In the genomic region with DNA sequence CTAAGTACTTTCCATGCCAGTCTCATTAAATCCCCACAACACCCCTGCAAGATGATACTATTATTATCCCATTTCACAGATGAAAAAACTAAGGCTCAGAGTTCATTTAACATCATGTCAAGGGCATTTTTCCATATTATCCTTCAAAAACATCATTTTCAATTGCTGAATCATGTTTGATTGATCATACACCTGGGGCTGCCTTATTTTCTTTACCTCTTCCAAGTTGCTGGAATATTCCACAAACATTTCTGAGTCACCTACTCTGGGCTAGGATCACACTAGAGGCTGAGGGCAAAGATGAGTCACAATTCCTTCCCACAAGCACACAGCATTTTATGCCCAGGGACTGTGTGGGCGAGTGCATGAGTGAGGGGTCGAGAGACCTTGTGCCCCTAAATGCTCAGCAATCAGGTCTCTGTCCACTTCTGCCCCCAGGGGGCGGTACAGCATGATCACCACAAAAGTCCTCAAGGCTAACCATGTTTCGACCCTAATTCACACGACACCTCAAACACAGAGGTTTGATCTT, we compare ENCODE assay signal across 9 cellular contexts. TPM values are rescaled to one million over a fixed set of nuclear protein-coding genes. Genes with fewer than 3 reads are reported as not detected.
DNase-seq lines count a peak whose midpoint lies in the region; ATAC-seq, FAIRE-seq and TF ChIP-seq lines count a peak whose summit lies in the region.
"Had no signal": no experiment of that assay in that cellular context is flagged by ENCODE, and none has a peak within 500 bp of the region (broad histone marks: within the 10 kb centered on the region; RNA-seq: fewer than 3 reads in every experiment).

No MANE protein-coding gene starts in this region.

- H3K27me3 ChIP-seq in HepG2 (ENCODE audit: control insufficient read depth in 1 of 2, insufficient read depth in 2 of 2, low read length in 2 of 2): peaks cover 0 to 22% of the 10 kb centered on the region in 2 experiments; a peak in 4 of 5 replicates

- peak overlapping the region; percentile 34; the same call in 1 of the 2 replicates for H3K4me2 ChIP-seq in HepG2 (ENCODE audit: low read depth, low read length)

- peaks cover 14% of the 10 kb centered on the region for H3K36me3 Mint-ChIP-seq in activated naive CD8-positive, alpha-beta T cell treated with anti-CD3 and anti-CD28 coated beads, Interleukin-2, amount 50 U/mL, for 24 hours (ENCODE audit: low read depth)

- TF ChIP-seq CTCF in HepG2 (CRISPR knock-in tag; IDR thresholded peaks at IDR 0.05): peak; percentile 63

- H3K4me1 Mint-ChIP-seq in activated naive CD8-positive, alpha-beta T cell treated with anti-CD3 and anti-CD28 coated beads, Interleukin-2, amount 50 U/mL, for 24 hours: peaks cover 46% of the 10 kb centered on the region

- in situ Hi-C loops in HepG2 (cut with HindIII; ENCODE audit: extremely low pct_ligation_motif_present, low pct_unique_long_range_greater_than_20kb): no loop called here

- no peaks in the 10 kb centered on the region for H4K20me1 ChIP-seq in HepG2 (ENCODE audit: insufficient read depth, low read length)

- peaks cover 12% of the 10 kb centered on the region for H3K4me1 ChIP-seq in HepG2 (ENCODE audit: insufficient read depth, low read length)

- WGBS in HepG2 (ENCODE audit: low lambda C conversion rate): 11% methylated on average over 5 of the region's 5 CpGs

- peak; percentile 85 for DNase-seq in activated effector memory CD4-positive, alpha-beta T cell treated with anti-CD3 and anti-CD28 coated beads, Interleukin-2, amount 50 U/mL, for 16 hours
- no peak for DNase-seq in activated effector memory CD4-positive, alpha-beta T cell treated with Interleukin-2 at 50 U/mL for 16 hours
- peak; percentile 97 for DNase-seq in RPMI7951 (ENCODE audit: low read depth)
- peak; percentile 76 for DNase-seq in activated naive CD8-positive, alpha-beta T cell treated with anti-CD3 and anti-CD28 coated beads, Interleukin-2, amount 50 U/mL, for 24 hours
- peak; percentile 44 for DNase-seq in HepG2 (ENCODE audit: low spot score)
- no peak for DNase-seq in NCI-H146 (lab: John Stamatoyannopoulos, UW)

- BruUV-seq in HepG2 (replicated peaks; lab: Mats Ljungman, UMichigan): no TSS peak

- ATAC-seq in activated naive CD8-positive, alpha-beta T cell treated with anti-CD3 and anti-CD28 coated beads, Interleukin-2, amount 50 U/mL, for 24 hours: peak; percentile 70
- ATAC-seq in HepG2 (peak; percentile 47), GM21786 (IDR thresholded peaks at IDR 0.05; ENCODE audit: unreplicated experiment) (no peak), HG03045 (IDR thresholded peaks at IDR 0.05; ENCODE audit: unreplicated experiment) (no peak)

- H3K27ac ChIP-seq in HepG2 (ENCODE audit: extremely low read length, insufficient read depth, low read length): no peak overlapping the region

- peak overlapping the region; percentile 14 for H3K27ac Mint-ChIP-seq in activated naive CD8-positive, alpha-beta T cell treated with anti-CD3 and anti-CD28 coated beads, Interleukin-2, amount 50 U/mL, for 24 hours
- H3K27ac Mint-ChIP-seq: dendritic cell treated with granulocyte-macrophage colony-stimulating factor and Interleukin-4, amounts not matched to agents 40 ng/mL and 50 ng/mL, for 4 days had no signal

- no peak for TF ChIP-seq RAD21 in HepG2 (CRISPR knock-in tag; IDR thresholded peaks at IDR 0.05)

- H3K36me3 ChIP-seq in HepG2 (replicated peaks in 1 of 2; ENCODE audit: control insufficient read depth in 1 of 2, insufficient read depth in 2 of 2, low read length in 2 of 2): no peaks in the 10 kb centered on the region

- no peak overlapping the region for H2AFZ ChIP-seq in HepG2 (ENCODE audit: low read length)

- POLR2A ChIA-PET in HepG2 (lab: Yijun Ruan, JAX): no interaction called here

- H3K9me3 ChIP-seq in HepG2 (ENCODE audit: low read length): no peaks in the 10 kb centered on the region

- CTCF ChIA-PET in HepG2 (lab: Yijun Ruan, JAX; ENCODE audit: low intra/inter-chr PET ratio, low total read pairs): no interaction called here

- peaks cover 11% of the 10 kb centered on the region for H3K9me3 Mint-ChIP-seq in activated naive CD8-positive, alpha-beta T cell treated with anti-CD3 and anti-CD28 coated beads, Interleukin-2, amount 50 U/mL, for 24 hours

- H3K4me3 Mint-ChIP-seq in activated naive CD8-positive, alpha-beta T cell treated with anti-CD3 and anti-CD28 coated beads, Interleukin-2, amount 50 U/mL, for 24 hours: no peak overlapping the region
- H3K4me3 Mint-ChIP-seq: dendritic cell treated with granulocyte-macrophage colony-stimulating factor and Interleukin-4, amounts not matched to agents 40 ng/mL and 50 ng/mL, for 4 days had no signal

- no peak; a peak in 1 of 4 replicates for TF ChIP-seq EP300 in HepG2 (IDR thresholded peaks at IDR 0.05; ENCODE audit: low read depth in 2 of 2, low read length in 2 of 2)
- no peak for TF ChIP-seq EP300 in HepG2 (CRISPR knock-in tag; IDR thresholded peaks at IDR 0.05; ENCODE audit: borderline replicate concordance)

- no peak for TF ChIP-seq POLR2A in HepG2 (IDR thresholded peaks at IDR 0.05; ENCODE audit: insufficient read depth in 1 of 2, low read depth in 2 of 2, low read length in 2 of 2)

- FAIRE-seq in HepG2 (lab: Jason Lieb, UNC): peak; percentile 23

- intact Hi-C loops in HepG2 (cut with micrococcal nuclease; ENCODE audit: unreplicated experiment): no loop called here

- H3K27me3 Mint-ChIP-seq in activated naive CD8-positive, alpha-beta T cell treated with anti-CD3 and anti-CD28 coated beads, Interleukin-2, amount 50 U/mL, for 24 hours: peaks cover 4% of the 10 kb centered on the region

- no peaks in the 10 kb centered on the region for H3K79me2 ChIP-seq in HepG2 (ENCODE audit: insufficient read depth, low read length)

- H3K9ac ChIP-seq in HepG2 (ENCODE audit: insufficient read depth, low read depth, low read length): no peak overlapping the region

- H3K4me3 ChIP-seq in HepG2 (replicated peaks in 1 of 3; ENCODE audit: insufficient read depth in 1 of 3, low read depth in 2 of 3, low read length in 3 of 3): no peak overlapping the region

RNA-seq across cellular contexts. Expression of a gene that starts 14.1 kb away (rescaled TPM):
- total RNA-seq in RPMI7951 (2014; rRNA removed; shearing (Covaris generic)): 173 and 232 TPM in 2 replicates
- not detected in 2 replicates for total RNA-seq in HepG2 (2016; rRNA removed; fragmentation: Illumina TruSeq; extraction: Trizol)
- total RNA-seq in HepG2 (2016; cell fraction: cytosol; rRNA removed; fragmentation: Illumina TruSeq; extraction: Trizol; ENCODE audit: low read depth): not detected in 2 replicates
- not detected in 2 replicates for total RNA-seq in HepG2 (2016; cell fraction: insoluble cytoplasmic fraction; rRNA removed; fragmentation: Illumina TruSeq; extraction: Trizol)
- total RNA-seq in HepG2 (2016; cell fraction: membrane; rRNA removed; fragmentation: Illumina TruSeq; extraction: Trizol): not detected in 2 replicates
- not detected in 2 replicates for total RNA-seq in HepG2 (2016; cell fraction: nucleus; rRNA removed; fragmentation: Illumina TruSeq; extraction: Trizol)
- polyA plus RNA-seq in HepG2 (2011; rRNA removed): not detected in 2 replicates
- not detected in 2 replicates for polyA plus RNA-seq in HepG2 (2011; cell fraction: cytosol; rRNA removed)
- not detected in 2 replicates for polyA plus RNA-seq in HepG2 (2011; cell fraction: nucleus; rRNA removed)
- not detected in 2 replicates for polyA plus RNA-seq in HepG2 (2012)
- not detected in 2 replicates for polyA plus RNA-seq in HepG2 (2016; cell fraction: cytosol; fragmentation: Illumina TruSeq; extraction: Trizol; ENCODE audit: low read depth)
- polyA plus RNA-seq in HepG2 (2016; cell fraction: insoluble cytoplasmic fraction; fragmentation: Illumina TruSeq; extraction: Trizol; ENCODE audit: low read depth): not detected in 2 replicates
- not detected in 2 replicates for polyA plus RNA-seq in HepG2 (2016; cell fraction: membrane; fragmentation: Illumina TruSeq; extraction: Trizol; ENCODE audit: low read depth)
- not detected in 2 replicates for polyA plus RNA-seq in HepG2 (2016; cell fraction: nucleus; fragmentation: Illumina TruSeq; extraction: Trizol; ENCODE audit: insufficient read depth, low read depth)
- not detected in 2 replicates for polyA minus RNA-seq in HepG2 (2011; rRNA and poly(A)+ RNA removed; ENCODE audit: low replicate concordance)
- polyA minus RNA-seq in HepG2 (2011; cell fraction: cytosol; rRNA and poly(A)+ RNA removed): not detected in 2 replicates
- not detected in 2 replicates for polyA minus RNA-seq in HepG2 (2011; cell fraction: nucleus; rRNA and poly(A)+ RNA removed)

RNA-seq across cellular contexts. Expression of a gene that starts 21.7 kb away (rescaled TPM):
- 0.88 and 1.7 TPM in 2 replicates for total RNA-seq in RPMI7951 (2014; rRNA removed; shearing (Covaris generic))
- total RNA-seq in HepG2 (2016; rRNA removed; fragmentation: Illumina TruSeq; extraction: Trizol): not detected in 2 replicates
- total RNA-seq in HepG2 (2016; cell fraction: cytosol; rRNA removed; fragmentation: Illumina TruSeq; extraction: Trizol; ENCODE audit: low read depth): not detected in 2 replicates
- not detected in 2 replicates for total RNA-seq in HepG2 (2016; cell fraction: insoluble cytoplasmic fraction; rRNA removed; fragmentation: Illumina TruSeq; extraction: Trizol)
- total RNA-seq in HepG2 (2016; cell fraction: membrane; rRNA removed; fragmentation: Illumina TruSeq; extraction: Trizol): not detected in 2 replicates
- not detected in 2 replicates for total RNA-seq in HepG2 (2016; cell fraction: nucleus; rRNA removed; fragmentation: Illumina TruSeq; extraction: Trizol)
- polyA plus RNA-seq in HepG2 (2011; rRNA removed): 0.07 and 0.12 TPM in 2 replicates
- polyA plus RNA-seq in HepG2 (2011; cell fraction: cytosol; rRNA removed): 0.07 and 0.08 TPM in 2 replicates
- 0.14 and 0.16 TPM in 2 replicates for polyA plus RNA-seq in HepG2 (2011; cell fraction: nucleus; rRNA removed)
- not detected in 2 replicates for polyA plus RNA-seq in HepG2 (2012)
- not detected in 2 replicates for polyA plus RNA-seq in HepG2 (2016; cell fraction: cytosol; fragmentation: Illumina TruSeq; extraction: Trizol; ENCODE audit: low read depth)
- polyA plus RNA-seq in HepG2 (2016; cell fraction: insoluble cytoplasmic fraction; fragmentation: Illumina TruSeq; extraction: Trizol; ENCODE audit: low read depth): 0.10 TPM in 1 of 2 replicates, not detected in the other
- not detected in 2 replicates for polyA plus RNA-seq in HepG2 (2016; cell fraction: membrane; fragmentation: Illumina TruSeq; extraction: Trizol; ENCODE audit: low read depth)
- not detected in 2 replicates for polyA plus RNA-seq in HepG2 (2016; cell fraction: nucleus; fragmentation: Illumina TruSeq; extraction: Trizol; ENCODE audit: insufficient read depth, low read depth)
- 0.26 and 2.7 TPM in 2 replicates for polyA minus RNA-seq in HepG2 (2011; rRNA and poly(A)+ RNA removed; ENCODE audit: low replicate concordance)
- not detected in 2 replicates for polyA minus RNA-seq in HepG2 (2011; cell fraction: cytosol; rRNA and poly(A)+ RNA removed)
- polyA minus RNA-seq in HepG2 (2011; cell fraction: nucleus; rRNA and poly(A)+ RNA removed): not detected in 2 replicates

RNA-seq across cellular contexts. Expression of a gene that starts 49.6 kb away (rescaled TPM):
- total RNA-seq in RPMI7951 (2014; rRNA removed; shearing (Covaris generic)): 120 and 127 TPM in 2 replicates
- total RNA-seq in HepG2 (2016; rRNA removed; fragmentation: Illumina TruSeq; extraction: Trizol): 107 and 131 TPM in 2 replicates
- 132 and 143 TPM in 2 replicates for total RNA-seq in HepG2 (2016; cell fraction: cytosol; rRNA removed; fragmentation: Illumina TruSeq; extraction: Trizol; ENCODE audit: low read depth)
- total RNA-seq in HepG2 (2016; cell fraction: insoluble cytoplasmic fraction; rRNA removed; fragmentation: Illumina TruSeq; extraction: Trizol): 110 and 134 TPM in 2 replicates
- 177 and 190 TPM in 2 replicates for total RNA-seq in HepG2 (2016; cell fraction: membrane; rRNA removed; fragmentation: Illumina TruSeq; extraction: Trizol)
- 57.1 and 61.7 TPM in 2 replicates for total RNA-seq in HepG2 (2016; cell fraction: nucleus; rRNA removed; fragmentation: Illumina TruSeq; extraction: Trizol)
- polyA plus RNA-seq in HepG2 (2011; rRNA removed): 85.9 and 94.4 TPM in 2 replicates
- polyA plus RNA-seq in HepG2 (2011; cell fraction: cytosol; rRNA removed): 52.6 and 73.1 TPM in 2 replicates
- 109 and 121 TPM in 2 replicates for polyA plus RNA-seq in HepG2 (2011; cell fraction: nucleus; rRNA removed)
- polyA plus RNA-seq in HepG2 (2012): 68.8 and 75.6 TPM in 2 replicates
- 179 and 208 TPM in 2 replicates for polyA plus RNA-seq in HepG2 (2016; cell fraction: cytosol; fragmentation: Illumina TruSeq; extraction: Trizol; ENCODE audit: low read depth)
- polyA plus RNA-seq in HepG2 (2016; cell fraction: insoluble cytoplasmic fraction; fragmentation: Illumina TruSeq; extraction: Trizol; ENCODE audit: low read depth): 160 and 163 TPM in 2 replicates
- polyA plus RNA-seq in HepG2 (2016; cell fraction: membrane; fragmentation: Illumina TruSeq; extraction: Trizol; ENCODE audit: low read depth): 188 and 198 TPM in 2 replicates
- 121 and 125 TPM in 2 replicates for polyA plus RNA-seq in HepG2 (2016; cell fraction: nucleus; fragmentation: Illumina TruSeq; extraction: Trizol; ENCODE audit: insufficient read depth, low read depth)
- polyA minus RNA-seq in HepG2 (2011; rRNA and poly(A)+ RNA removed; ENCODE audit: low replicate concordance): 27.0 and 56.6 TPM in 2 replicates
- polyA minus RNA-seq in HepG2 (2011; cell fraction: cytosol; rRNA and poly(A)+ RNA removed): 22.4 and 23.6 TPM in 2 replicates
- 41.3 and 43.5 TPM in 2 replicates for polyA minus RNA-seq in HepG2 (2011; cell fraction: nucleus; rRNA and poly(A)+ RNA removed)

RNA-seq across cellular contexts. Expression of a gene that starts 51.0 kb away (rescaled TPM):
- total RNA-seq in RPMI7951 (2014; rRNA removed; shearing (Covaris generic)): 32.5 and 37.6 TPM in 2 replicates
- 60.7 and 69.9 TPM in 2 replicates for total RNA-seq in HepG2 (2016; rRNA removed; fragmentation: Illumina TruSeq; extraction: Trizol)
- 21.9 and 27.2 TPM in 2 replicates for total RNA-seq in HepG2 (2016; cell fraction: cytosol; rRNA removed; fragmentation: Illumina TruSeq; extraction: Trizol; ENCODE audit: low read depth)
- total RNA-seq in HepG2 (2016; cell fraction: insoluble cytoplasmic fraction; rRNA removed; fragmentation: Illumina TruSeq; extraction: Trizol): 55.9 and 75.2 TPM in 2 replicates
- total RNA-seq in HepG2 (2016; cell fraction: membrane; rRNA removed; fragmentation: Illumina TruSeq; extraction: Trizol): 19.7 and 22.5 TPM in 2 replicates
- total RNA-seq in HepG2 (2016; cell fraction: nucleus; rRNA removed; fragmentation: Illumina TruSeq; extraction: Trizol): 77.0 and 82.1 TPM in 2 replicates
- 15.3 and 16.1 TPM in 2 replicates for polyA plus RNA-seq in HepG2 (2011; rRNA removed)
- 8.3 and 9.4 TPM in 2 replicates for polyA plus RNA-seq in HepG2 (2011; cell fraction: cytosol; rRNA removed)
- polyA plus RNA-seq in HepG2 (2011; cell fraction: nucleus; rRNA removed): 27.3 and 39.2 TPM in 2 replicates
- polyA plus RNA-seq in HepG2 (2012): 26.6 and 31.2 TPM in 2 replicates
- polyA plus RNA-seq in HepG2 (2016; cell fraction: cytosol; fragmentation: Illumina TruSeq; extraction: Trizol; ENCODE audit: low read depth): 2.3 and 2.5 TPM in 2 replicates
- polyA plus RNA-seq in HepG2 (2016; cell fraction: insoluble cytoplasmic fraction; fragmentation: Illumina TruSeq; extraction: Trizol; ENCODE audit: low read depth): 35.5 and 40.7 TPM in 2 replicates
- 5.1 and 6.5 TPM in 2 replicates for polyA plus RNA-seq in HepG2 (2016; cell fraction: membrane; fragmentation: Illumina TruSeq; extraction: Trizol; ENCODE audit: low read depth)
- 53.6 and 61.3 TPM in 2 replicates for polyA plus RNA-seq in HepG2 (2016; cell fraction: nucleus; fragmentation: Illumina TruSeq; extraction: Trizol; ENCODE audit: insufficient read depth, low read depth)
- 27.4 and 45.1 TPM in 2 replicates for polyA minus RNA-seq in HepG2 (2011; rRNA and poly(A)+ RNA removed; ENCODE audit: low replicate concordance)
- polyA minus RNA-seq in HepG2 (2011; cell fraction: cytosol; rRNA and poly(A)+ RNA removed): 11.9 and 15.4 TPM in 2 replicates
- polyA minus RNA-seq in HepG2 (2011; cell fraction: nucleus; rRNA and poly(A)+ RNA removed): 155 and 179 TPM in 2 replicates

Comparison
In these comparisons a context has a peak if more than half of its experiments do, and no peak if none do; other contexts are left out.
1. DNase-seq: peak in activated effector memory CD4-positive, alpha-beta T cell treated with anti-CD3 and anti-CD28 coated beads, Interleukin-2, amount 50 U/mL, for 16 hours (single experiment), RPMI7951 (single experiment), activated naive CD8-positive, alpha-beta T cell treated with anti-CD3 and anti-CD28 coated beads, Interleukin-2, amount 50 U/mL, for 24 hours (single experiment) and HepG2 (single experiment); none in activated effector memory CD4-positive, alpha-beta T cell treated with Interleukin-2 at 50 U/mL for 16 hours (single experiment) and NCI-H146 (single experiment).
2. ATAC-seq: peak in activated naive CD8-positive, alpha-beta T cell treated with anti-CD3 and anti-CD28 coated beads, Interleukin-2, amount 50 U/mL, for 24 hours (single experiment) and HepG2 (single experiment); none in GM21786 (single experiment) and HG03045 (single experiment).
3. RNA of a gene that starts 14.1 kb away (total RNA-seq): 173 to 232 TPM in RPMI7951; not detected in HepG2; every median in the first group is over 100 times any median in the second.